In genomic region chr12:58939399-58940100, GRCh38 we compare ENCODE assay signal across 22 cellular contexts. TPM values are rescaled to one million over a fixed set of nuclear protein-coding genes. Genes with fewer than 3 reads are reported as not detected.
"Had no signal": no experiment of that assay in that cellular context is flagged by ENCODE, and none has a peak within 500 bp of the region (broad histone marks: within the 10 kb centered on the region; RNA-seq: fewer than 3 reads in every experiment).

No MANE protein-coding gene starts in this region.

- ATAC-seq: gastroesophageal sphincter; naive thymus-derived CD8-positive, alpha-beta T cell; stimulated activated effector memory CD8-positive, alpha-beta T cell treated with anti-CD3 and anti-CD28 coated beads, Interleukin-12 subunit alpha, Interleukin-12 subunit beta, amount 100 ng/mL, for 72 hours; stimulated activated naive CD8-positive, alpha-beta T cell treated with anti-CD3 and anti-CD28 coated beads, Interleukin-15, Interleukin-2, amounts not matched to agents 100 U/mL and 50 U/mL, for 24 hours had no signal

- H3K9me3 ChIP-seq: esophagus squamous epithelium, gastroesophageal sphincter, ovary, right atrium auricular region, suprapubic skin, thyroid gland, upper lobe of left lung, uterus had no signal

- DNase-seq: cortex of kidney; dorsolateral prefrontal cortex; effector CD8-positive, alpha-beta T cell; esophagus squamous epithelium; foreskin fibroblast; head of caudate nucleus; hippocampal formation; naive thymus-derived CD8-positive, alpha-beta T cell; ovary; small intestine; stimulated activated CD4-positive, alpha-beta T cell treated with anti-CD3 and anti-CD28 coated beads, Interleukin-2, amount 100 ng/mL, for 48 hours; stimulated activated naive CD8-positive, alpha-beta T cell treated with anti-CD3 and anti-CD28 coated beads, Interleukin-15, Interleukin-2, amounts not matched to agents 100 U/mL and 50 U/mL, for 24 hours; upper lobe of left lung; uterus had no signal

- H3K27ac Mint-ChIP-seq: naive thymus-derived CD8-positive, alpha-beta T cell; stimulated activated effector memory CD8-positive, alpha-beta T cell treated with anti-CD3 and anti-CD28 coated beads, Interleukin-12 subunit alpha, Interleukin-12 subunit beta, amount 100 ng/mL, for 72 hours had no signal

- H3K27ac ChIP-seq: dorsolateral prefrontal cortex, esophagus squamous epithelium, gastroesophageal sphincter, ovary, right atrium auricular region, suprapubic skin, thyroid gland, upper lobe of left lung, uterus had no signal

- H3K36me3 Mint-ChIP-seq: naive thymus-derived CD8-positive, alpha-beta T cell; stimulated activated effector memory CD8-positive, alpha-beta T cell treated with anti-CD3 and anti-CD28 coated beads, Interleukin-12 subunit alpha, Interleukin-12 subunit beta, amount 100 ng/mL, for 72 hours had no signal

- H3K27me3 ChIP-seq: dorsolateral prefrontal cortex, esophagus squamous epithelium, gastroesophageal sphincter, ovary, right atrium auricular region, suprapubic skin, thyroid gland, upper lobe of left lung, uterus had no signal

- H3K4me3 ChIP-seq: dorsolateral prefrontal cortex, esophagus squamous epithelium, gastroesophageal sphincter, ovary, right atrium auricular region, suprapubic skin, thyroid gland, upper lobe of left lung, uterus had no signal

- H3K4me1 Mint-ChIP-seq: naive thymus-derived CD8-positive, alpha-beta T cell; neural crest cell; stimulated activated effector memory CD8-positive, alpha-beta T cell treated with anti-CD3 and anti-CD28 coated beads, Interleukin-12 subunit alpha, Interleukin-12 subunit beta, amount 100 ng/mL, for 72 hours had no signal

- H3K27me3 Mint-ChIP-seq: naive thymus-derived CD8-positive, alpha-beta T cell had no signal

- H3K4me3 Mint-ChIP-seq: naive thymus-derived CD8-positive, alpha-beta T cell; neural crest cell; stimulated activated effector memory CD8-positive, alpha-beta T cell treated with anti-CD3 and anti-CD28 coated beads, Interleukin-12 subunit alpha, Interleukin-12 subunit beta, amount 100 ng/mL, for 72 hours had no signal

- H3K4me1 ChIP-seq: esophagus squamous epithelium, right atrium auricular region, suprapubic skin, upper lobe of left lung, uterus had no signal

- H3K36me3 ChIP-seq: esophagus squamous epithelium, gastroesophageal sphincter, ovary, right atrium auricular region, suprapubic skin, thyroid gland, upper lobe of left lung, uterus had no signal

- H3K9me3 Mint-ChIP-seq: neural crest cell had no signal

- FAIRE-seq: endometrium, small intestine had no signal

RNA-seq across cellular contexts. Expression of gene LRIG3, which starts 19.2 kb away (rescaled TPM):
- total RNA-seq: mononuclear cell; naive thymus-derived CD8-positive, alpha-beta T cell had no signal
- polyA plus RNA-seq: naive thymus-derived CD8-positive, alpha-beta T cell had no signal
